In the genomic region with DNA sequence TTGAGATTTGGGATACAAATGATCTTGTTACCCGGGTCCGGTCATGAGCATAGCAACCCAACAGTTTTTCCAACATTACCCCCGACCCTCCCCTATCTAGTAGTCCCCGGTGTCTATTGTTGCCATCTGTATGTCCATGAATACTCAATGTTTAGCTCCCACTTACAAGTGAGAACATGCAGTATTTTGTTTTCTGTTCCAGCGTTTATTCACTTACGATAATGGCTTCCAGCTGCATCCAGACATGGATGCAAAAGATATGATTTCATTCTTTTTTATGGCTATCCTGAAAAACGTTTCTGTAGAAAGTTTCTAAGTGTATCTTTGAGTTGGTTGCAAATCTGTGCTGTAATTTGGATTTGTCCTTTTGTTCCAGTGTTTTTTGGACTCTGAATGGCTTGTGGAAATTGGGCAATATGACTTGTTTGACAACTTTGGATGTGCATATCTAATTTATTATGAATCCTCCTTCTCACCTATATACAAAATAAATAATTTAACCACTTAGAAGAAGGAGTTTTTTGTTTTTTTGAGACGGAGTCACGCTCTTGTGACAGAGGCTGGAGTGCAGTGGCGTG, we compare ENCODE assay signal across 20 cellular contexts. TPM values are rescaled to one million over a fixed set of nuclear protein-coding genes. Genes with fewer than 3 reads are reported as not detected.
A peak's percentile ranks its signal among the peaks of the same experiment; 100 is the strongest.
DNase-seq lines count a peak whose midpoint lies in the region; ATAC-seq and TF ChIP-seq lines count a peak whose summit lies in the region.
"Had no signal": no experiment of that assay in that cellular context is flagged by ENCODE, and none has a peak within 500 bp of the region (broad histone marks: within the 10 kb centered on the region; RNA-seq: fewer than 3 reads in every experiment).

No MANE protein-coding gene starts in this region.

- H3K9ac ChIP-seq in mesenchymal stem cell (ENCODE audit: low read length) = peak overlapping the region; percentile 86

- H3K27me3 Mint-ChIP-seq in activated CD8-positive, alpha-beta T cell treated with anti-CD3 and anti-CD28 coated beads for 36 hours = no peaks in the 10 kb centered on the region
- H3K27me3 Mint-ChIP-seq in activated CD8-positive, alpha-beta T cell treated with anti-CD3 and anti-CD28 coated beads, Interleukin-2, amount 10 ng/mL, durations not matched to agents 7 days and 5 days (ENCODE audit: low read depth) = no peaks in the 10 kb centered on the region

- no peak overlapping the region for H3K18ac ChIP-seq in mesenchymal stem cell (ENCODE audit: low read depth in 1 of 2, low read length in 2 of 2)

- peaks cover 12% of the 10 kb centered on the region for H3K4me1 ChIP-seq in mesenchymal stem cell (ENCODE audit: control insufficient read depth, insufficient read depth, low read depth, low read length)

- H3K36me3 Mint-ChIP-seq in activated CD8-positive, alpha-beta T cell treated with anti-CD3 and anti-CD28 coated beads for 36 hours (ENCODE audit: low read depth) = peaks cover 32% of the 10 kb centered on the region
- peaks cover 28% of the 10 kb centered on the region for H3K36me3 Mint-ChIP-seq in activated CD8-positive, alpha-beta T cell treated with anti-CD3 and anti-CD28 coated beads, Interleukin-2, amount 10 ng/mL, durations not matched to agents 7 days and 5 days (ENCODE audit: low read depth)

- H3K4ac ChIP-seq in mesenchymal stem cell (ENCODE audit: low read depth in 1 of 2, low read length in 2 of 2) = no peak overlapping the region

- peaks cover 11 to 20% of the 10 kb centered on the region in 2 experiments for H3K36me3 ChIP-seq in mesenchymal stem cell (ENCODE audit: control insufficient read depth in 1 of 2, insufficient read depth in 2 of 2, low read depth in 1 of 2, low read length in 2 of 2)

- H3K14ac ChIP-seq in mesenchymal stem cell (ENCODE audit: low read length in 2 of 2) = no peak overlapping the region

- intact Hi-C loops in activated CD8-positive, alpha-beta T cell treated with anti-CD3 and anti-CD28 coated beads for 36 hours (cut with micrococcal nuclease) = no loop called here

- no peak overlapping the region for H2BK15ac ChIP-seq in mesenchymal stem cell (ENCODE audit: low read depth, poor library complexity, severe bottlenecking)

- no peak overlapping the region for H2BK12ac ChIP-seq in mesenchymal stem cell (ENCODE audit: low read length in 2 of 2)

- no peak overlapping the region for H3K4me3 Mint-ChIP-seq in activated CD8-positive, alpha-beta T cell treated with anti-CD3 and anti-CD28 coated beads for 36 hours
- no peak overlapping the region for H3K4me3 Mint-ChIP-seq in activated CD8-positive, alpha-beta T cell treated with anti-CD3 and anti-CD28 coated beads, Interleukin-2, amount 10 ng/mL, durations not matched to agents 7 days and 5 days

- CTCF ChIA-PET in activated CD8-positive, alpha-beta T cell treated with anti-CD3 and anti-CD28 coated beads for 36 hours (lab: Charles Lee) = no interaction called here
- CTCF ChIA-PET in activated CD8-positive, alpha-beta T cell treated with anti-CD3 and anti-CD28 coated beads, Interleukin-2, amount 10 ng/mL, durations not matched to agents 7 days and 5 days (lab: Charles Lee) = interaction anchor here (1.0 to 1.1 kb wide), 3 partner anchors 10 to 39 kb away, joined by 3 to 7 read pairs (median 4); no protein-coding TSS in a partner anchor

- no peak overlapping the region for H3K23ac ChIP-seq in mesenchymal stem cell (ENCODE audit: low read length in 2 of 2)

- H3K79me1 ChIP-seq in mesenchymal stem cell (replicated peaks; ENCODE audit: low read length, poor library complexity, severe bottlenecking) = no peaks in the 10 kb centered on the region

- H2BK5ac ChIP-seq in mesenchymal stem cell (ENCODE audit: low read depth, low read length, poor library complexity, severe bottlenecking) = no peak overlapping the region

- H3K9me3 Mint-ChIP-seq in activated CD8-positive, alpha-beta T cell treated with anti-CD3 and anti-CD28 coated beads for 36 hours = no peaks in the 10 kb centered on the region
- no peaks in the 10 kb centered on the region for H3K9me3 Mint-ChIP-seq in activated CD8-positive, alpha-beta T cell treated with anti-CD3 and anti-CD28 coated beads, Interleukin-2, amount 10 ng/mL, durations not matched to agents 7 days and 5 days (ENCODE audit: insufficient read depth)

- no peak overlapping the region for H4K8ac ChIP-seq in mesenchymal stem cell (ENCODE audit: low read length)

- 96% methylated on average over 10 of the region's 10 CpGs for WGBS in mesenchymal stem cell

- H3K9me3 ChIP-seq in mesenchymal stem cell (ENCODE audit: control insufficient read depth, low read length) = no peaks in the 10 kb centered on the region

- H3K27ac Mint-ChIP-seq in activated CD8-positive, alpha-beta T cell treated with anti-CD3 and anti-CD28 coated beads for 36 hours = peak overlapping the region; percentile 39
- H3K27ac Mint-ChIP-seq in activated CD8-positive, alpha-beta T cell treated with anti-CD3 and anti-CD28 coated beads, Interleukin-2, amount 10 ng/mL, durations not matched to agents 7 days and 5 days = no peak overlapping the region

- DNase-seq in activated CD8-positive, alpha-beta T cell treated with anti-CD3 and anti-CD28 coated beads for 36 hours = no peak
- no peak for DNase-seq in activated CD8-positive, alpha-beta T cell treated with anti-CD3 and anti-CD28 coated beads, Interleukin-2, amount 10 ng/mL, durations not matched to agents 7 days and 5 days
- DNase-seq in mesenchymal stem cell (no peak), NCI-H1105 treated with DMSO at 0.1 percent for 48 hours (lab: John Stamatoyannopoulos, UW) (no peak)
- DNase-seq in stimulated activated naive CD4-positive, alpha-beta T cell treated with Interleukin-2 at 50 U/mL for 16 hours (lab: John Stamatoyannopoulos, UW) = no peak
- DNase-seq: activated CD8-positive, alpha-beta memory T cell treated with anti-CD3 and anti-CD28 coated beads for 24 hours; activated gamma-delta T cell; central memory CD4-positive, alpha-beta T cell; COR-L47; GOT3; midbrain; NCI-H2081; NCI-H82; stimulated activated CD4-positive, alpha-beta T cell treated with anti-CD3 and anti-CD28 coated beads, Interleukin-4, amount 100 ng/mL, for 1 hour had no signal

- H2AFZ ChIP-seq in mesenchymal stem cell (ENCODE audit: low read depth, low read length) = no peak overlapping the region

- H3K4me2 ChIP-seq in mesenchymal stem cell (ENCODE audit: low read length, poor library complexity, severe bottlenecking) = no peak overlapping the region

- TF ChIP-seq CTCF in activated CD8-positive, alpha-beta T cell treated with anti-CD3 and anti-CD28 coated beads for 36 hours (IDR thresholded peaks at IDR 0.05) = no peak

- H3K27ac ChIP-seq in cingulate gyrus (ENCODE audit: low read depth, low read length) = peak overlapping the region; percentile 69
- no peak overlapping the region for H3K27ac ChIP-seq in mesenchymal stem cell (ENCODE audit: low read length, poor library complexity, severe bottlenecking)
- peak overlapping the region; percentile 52 for H3K27ac ChIP-seq in temporal lobe (ENCODE audit: low read depth, low read length)

- H4K91ac ChIP-seq in mesenchymal stem cell (ENCODE audit: low read length) = no peak overlapping the region

- H3K4me1 Mint-ChIP-seq in activated CD8-positive, alpha-beta T cell treated with anti-CD3 and anti-CD28 coated beads for 36 hours (ENCODE audit: low read depth) = peaks cover 42% of the 10 kb centered on the region
- H3K4me1 Mint-ChIP-seq in activated CD8-positive, alpha-beta T cell treated with anti-CD3 and anti-CD28 coated beads, Interleukin-2, amount 10 ng/mL, durations not matched to agents 7 days and 5 days (ENCODE audit: low read depth) = peaks cover 36% of the 10 kb centered on the region

- no peaks in the 10 kb centered on the region for H3K27me3 ChIP-seq in mesenchymal stem cell (ENCODE audit: control insufficient read depth in 1 of 2, insufficient read depth in 1 of 2, low read length in 2 of 2)

- no peak overlapping the region for H2AK5ac ChIP-seq in mesenchymal stem cell (ENCODE audit: low read length, severe bottlenecking)

- H2BK120ac ChIP-seq in mesenchymal stem cell (ENCODE audit: low read depth, low read length) = no peak overlapping the region

- POLR2A ChIA-PET in activated CD8-positive, alpha-beta T cell treated with anti-CD3 and anti-CD28 coated beads for 36 hours (lab: Charles Lee) = interaction anchor here (1.3 kb wide), 1 partner anchor 9 kb away, joined by 3 read pairs; no protein-coding TSS in a partner anchor
- POLR2A ChIA-PET in activated CD8-positive, alpha-beta T cell treated with anti-CD3 and anti-CD28 coated beads, Interleukin-2, amount 10 ng/mL, durations not matched to agents 7 days and 5 days (lab: Charles Lee) = no interaction called here

- H3K4me3 ChIP-seq in mesenchymal stem cell (ENCODE audit: insufficient read depth in 1 of 2, low read depth in 1 of 2, low read length in 2 of 2) = peak overlapping the region in 1 of 2 experiments; percentile 41

- no peak for ATAC-seq in activated CD8-positive, alpha-beta T cell treated with anti-CD3 and anti-CD28 coated beads for 36 hours
- ATAC-seq in activated CD8-positive, alpha-beta T cell treated with anti-CD3 and anti-CD28 coated beads, Interleukin-2, amount 10 ng/mL, durations not matched to agents 7 days and 5 days = no peak
- ATAC-seq in HG02852 (IDR thresholded peaks at IDR 0.05; ENCODE audit: unreplicated experiment) = no peak

RNA-seq across cellular contexts. Expression of a gene that starts 11.8 kb away (rescaled TPM):
- total RNA-seq in activated CD8-positive, alpha-beta T cell treated with anti-CD3 and anti-CD28 coated beads for 36 hours = 10 to 100 TPM; 67.2 to 70.3 TPM
- total RNA-seq in activated CD8-positive, alpha-beta T cell treated with anti-CD3 and anti-CD28 coated beads, Interleukin-2, amount 10 ng/mL, durations not matched to agents 7 days and 5 days = 10 to 100 TPM; 72.2 to 76.5 TPM
- polyA plus RNA-seq in mesenchymal stem cell (2013, experiment 1 of 2) = 29.4 TPM
- 27.5 TPM for polyA plus RNA-seq in mesenchymal stem cell (2013, experiment 2 of 2)
- 12.8 TPM for total RNA-seq in temporal lobe

RNA-seq across cellular contexts. Expression of a gene that starts 31.9 kb away (rescaled TPM):
- not detected for total RNA-seq in activated CD8-positive, alpha-beta T cell treated with anti-CD3 and anti-CD28 coated beads for 36 hours
- not detected for total RNA-seq in activated CD8-positive, alpha-beta T cell treated with anti-CD3 and anti-CD28 coated beads, Interleukin-2, amount 10 ng/mL, durations not matched to agents 7 days and 5 days
- polyA plus RNA-seq in mesenchymal stem cell (2013, experiment 1 of 2) = 0.01 TPM
- not detected for polyA plus RNA-seq in mesenchymal stem cell (2013, experiment 2 of 2)
- not detected for total RNA-seq in temporal lobe
- total RNA-seq: LHCN-M2, pulmonary artery endothelial cell, Right ventricle myocardium superior had no signal

RNA-seq across cellular contexts. Expression of a gene that starts 49.8 kb away (rescaled TPM):
- 100 to 1,000 TPM; 167 to 187 TPM for total RNA-seq in activated CD8-positive, alpha-beta T cell treated with anti-CD3 and anti-CD28 coated beads for 36 hours
- total RNA-seq in activated CD8-positive, alpha-beta T cell treated with anti-CD3 and anti-CD28 coated beads, Interleukin-2, amount 10 ng/mL, durations not matched to agents 7 days and 5 days = 100 to 1,000 TPM; 220 TPM
- 326 TPM for polyA plus RNA-seq in mesenchymal stem cell (2013, experiment 1 of 2)
- 326 TPM for polyA plus RNA-seq in mesenchymal stem cell (2013, experiment 2 of 2)
- 6.4 TPM for total RNA-seq in temporal lobe

RNA-seq across cellular contexts. Expression of a gene that starts 55.6 kb away (rescaled TPM):
- total RNA-seq in activated CD8-positive, alpha-beta T cell treated with anti-CD3 and anti-CD28 coated beads for 36 hours = not detected
- not detected for total RNA-seq in activated CD8-positive, alpha-beta T cell treated with anti-CD3 and anti-CD28 coated beads, Interleukin-2, amount 10 ng/mL, durations not matched to agents 7 days and 5 days
- 0.01 TPM for polyA plus RNA-seq in mesenchymal stem cell (2013, experiment 1 of 2)
- polyA plus RNA-seq in mesenchymal stem cell (2013, experiment 2 of 2) = not detected
- total RNA-seq in temporal lobe = not detected
- total RNA-seq: LHCN-M2, pulmonary artery endothelial cell, Right ventricle myocardium superior had no signal

Comparison
In these comparisons a context has a peak if more than half of its experiments do, and no peak if none do; other contexts are left out.
1. RNA of a gene that starts 49.8 kb away (total RNA-seq): 220 TPM in activated CD8-positive, alpha-beta T cell treated with anti-CD3 and anti-CD28 coated beads, Interleukin-2, amount 10 ng/mL, durations not matched to agents 7 days and 5 days and 167 to 187 TPM in activated CD8-positive, alpha-beta T cell treated with anti-CD3 and anti-CD28 coated beads for 36 hours; 6.4 TPM in temporal lobe (single experiment); every median in the first group is over 10 times any median in the second.